ENCODE assay signal across 22 cellular contexts in genomic region chr16:30009085-30009862, GRCh38. TPM values are rescaled to one million over a fixed set of nuclear protein-coding genes. Genes with fewer than 3 reads are reported as not detected.
DNase-seq lines count a peak whose midpoint lies in the region; ATAC-seq and TF ChIP-seq lines count a peak whose summit lies in the region.
"Had no signal": no experiment of that assay in that cellular context is flagged by ENCODE, and none has a peak within 500 bp of the region (broad histone marks: within the 10 kb centered on the region; RNA-seq: fewer than 3 reads in every experiment).

No MANE protein-coding gene starts in this region.

- no peaks in the 10 kb centered on the region for H3K9me3 Mint-ChIP-seq in T-helper 2 cell treated with Interferon-gamma antibody and Interleukin-4, amounts not matched to agents 5 μg/mL and 100 μg/mL, for 36 hours
- H3K9me3 Mint-ChIP-seq in glutamatergic neuron (ENCODE audit: unreplicated experiment): peaks cover 5% of the 10 kb centered on the region
- H3K9me3 Mint-ChIP-seq: CD4-positive, CD25-positive, alpha-beta regulatory T cell had no signal

- TF ChIP-seq POLR2A in ovary (IDR thresholded peaks at IDR 0.05): no peak

- peaks cover 0 to 22% of the 10 kb centered on the region in 2 experiments; a peak in 1 of 3 replicates for H3K36me3 ChIP-seq in HEK293 (ENCODE audit: control insufficient read depth in 2 of 2, insufficient read depth in 1 of 2, low read length in 2 of 2)
- H3K36me3 ChIP-seq in ovary: no peaks in the 10 kb centered on the region
- H3K36me3 ChIP-seq: SJCRH30, upper lobe of left lung had no signal

- H3K4me1 ChIP-seq in HEK293 (ENCODE audit: control insufficient read depth, insufficient read depth, low read length) (no peaks in the 10 kb centered on the region), ovary (ENCODE audit: insufficient read depth) (peaks cover 2% of the 10 kb centered on the region)
- H3K4me1 ChIP-seq: HAP-1, SJCRH30 had no signal

- TF ChIP-seq EP300 in ovary (IDR thresholded peaks at IDR 0.05): no peak

- 62 to 63% (median 63%) methylated on average over 26 of the region's 26 CpGs for WGBS in ovary, 3 donors

- intact Hi-C loops in ovary (cut with DNase I): loop anchor here in 3 of 4 donors (5.0 to 10.0 kb wide), 5 partner anchors 84 to 204 kb away; partner anchors contain the start of genes MAZ (in 2 of the 3), CDIPT (in 1 of the 3), KCTD13 (in 1 of the 3) and PRRT2 (in 1 of the 3)

- H3K27me3 Mint-ChIP-seq in T-helper 2 cell treated with Interferon-gamma antibody and Interleukin-4, amounts not matched to agents 5 μg/mL and 100 μg/mL, for 36 hours (ENCODE audit: low read depth): peaks cover 35% of the 10 kb centered on the region
- H3K27me3 Mint-ChIP-seq in glutamatergic neuron (ENCODE audit: unreplicated experiment): peaks cover 10% of the 10 kb centered on the region

- POLR2A ChIA-PET in HEK293 (lab: Yijun Ruan, JAX): interaction anchor here (0.6 to 1.5 kb wide), 4 partner anchors 14 to 177 kb away, joined by 3 to 5 read pairs (median 3); partner anchors contain the start of genes HIRIP3 and KCTD13

- H3K27ac ChIP-seq in HEK293 (ENCODE audit: extremely low read depth, low read depth, low read length) (no peak overlapping the region), ovary (no peak overlapping the region)
- H3K27ac ChIP-seq: PC-9, SJCRH30, upper lobe of left lung had no signal

- ATAC-seq in HG02798 (IDR thresholded peaks at IDR 0.05; ENCODE audit: poor library complexity, unreplicated experiment): no peak
- ATAC-seq: sciatic nerve had no signal

- no peak for TF ChIP-seq CTCF in HEK293 (tag by site-specific recombination; IDR thresholded peaks at IDR 0.05)
- TF ChIP-seq CTCF in glutamatergic neuron (IDR thresholded peaks at IDR 0.05; ENCODE audit: partially characterized antibody, unreplicated experiment): no peak
- no peak for TF ChIP-seq CTCF in ovary (IDR thresholded peaks at IDR 0.05)

- H3K4me3 Mint-ChIP-seq in T-helper 2 cell treated with Interferon-gamma antibody and Interleukin-4, amounts not matched to agents 5 μg/mL and 100 μg/mL, for 36 hours: peak overlapping the region; percentile 24
- H3K4me3 Mint-ChIP-seq in glutamatergic neuron (ENCODE audit: unreplicated experiment): peak overlapping the region; percentile 25

- H3K36me3 Mint-ChIP-seq in T-helper 2 cell treated with Interferon-gamma antibody and Interleukin-4, amounts not matched to agents 5 μg/mL and 100 μg/mL, for 36 hours (ENCODE audit: low read depth): peaks cover 2% of the 10 kb centered on the region
- H3K36me3 Mint-ChIP-seq in glutamatergic neuron (ENCODE audit: unreplicated experiment): no peaks in the 10 kb centered on the region
- H3K36me3 Mint-ChIP-seq: CD4-positive, CD25-positive, alpha-beta regulatory T cell had no signal

- no peaks in the 10 kb centered on the region for H3K9me3 ChIP-seq in HEK293 (ENCODE audit: control insufficient read depth, insufficient read depth, low read depth, low read length)
- no peaks in the 10 kb centered on the region for H3K9me3 ChIP-seq in ovary
- H3K9me3 ChIP-seq: HAP-1, SJCRH30, upper lobe of left lung had no signal

- H3K4me3 ChIP-seq in HEK293 (ENCODE audit: low read depth, low read length) (no peak overlapping the region), ovary (no peak overlapping the region)
- H3K4me3 ChIP-seq: PC-9, SJCRH30, upper lobe of left lung had no signal

- no peak for DNase-seq in T-helper 2 cell treated with Interferon-gamma antibody and Interleukin-4, amounts not matched to agents 5 μg/mL and 100 μg/mL, for 36 hours (ENCODE audit: low spot score)
- DNase-seq in T-helper 2 cell (no peak), glutamatergic neuron (no peak), occipital lobe (lab: John Stamatoyannopoulos, UW) (peak; percentile 17), ovary (no peak), NCI-H187 treated with DMSO at 0.1 percent for 48 hours (lab: John Stamatoyannopoulos, UW) (no peak)
- DNase-seq: amygdala; CD4-positive, CD25-positive, alpha-beta regulatory T cell; kidney glomerular epithelial cell; mesendoderm; NCI-H2171 treated with DMSO at 0.1 percent for 48 hours; NCI-H774; PC-9; SJCRH30; stimulated activated naive CD4-positive, alpha-beta T cell treated with Interleukin-2 at 50 U/mL for 16 hours had no signal

- H3K27me3 ChIP-seq in ovary: no peaks in the 10 kb centered on the region

- peaks cover 4% of the 10 kb centered on the region for H3K4me1 Mint-ChIP-seq in T-helper 2 cell treated with Interferon-gamma antibody and Interleukin-4, amounts not matched to agents 5 μg/mL and 100 μg/mL, for 36 hours (ENCODE audit: low read depth)
- H3K4me1 Mint-ChIP-seq in glutamatergic neuron (ENCODE audit: low read depth, unreplicated experiment): peaks cover 4% of the 10 kb centered on the region

- CTCF ChIA-PET in HEK293 (lab: Yijun Ruan, JAX): interaction anchor here (1.4 kb wide), 1 partner anchor 23 kb away, joined by 6 read pairs; no protein-coding TSS in a partner anchor

- H3K27ac Mint-ChIP-seq in T-helper 2 cell treated with Interferon-gamma antibody and Interleukin-4, amounts not matched to agents 5 μg/mL and 100 μg/mL, for 36 hours: no peak overlapping the region
- H3K27ac Mint-ChIP-seq in glutamatergic neuron (ENCODE audit: unreplicated experiment): no peak overlapping the region

TF ChIP-seq in HEK293, 187 proteins besides CTCF, POLR2A, EP300 and RAD21:
- TF ChIP-seq ZNF175 (tag by site-specific recombination; IDR thresholded peaks at IDR 0.05) (no peak), EGR2 (tag by site-specific recombination; IDR thresholded peaks at IDR 0.05; ENCODE audit: low read depth) (peak; percentile 51; the same call in 1 of the 2 replicates)
TF ChIP-seq in HEK293: peak in this region for 1.

RNA-seq across cellular contexts. Expression of gene DOC2A, which starts 1.6 kb away (rescaled TPM):
- total RNA-seq in glutamatergic neuron (ENCODE audit: unreplicated experiment) (4.2 TPM), occipital lobe (10.5 TPM), ovary (1 to 10 TPM; 1.4 to 7.2 (median 4.7) TPM)
- 1 to 10 TPM; 1.5 to 3.2 TPM for polyA plus RNA-seq in ovary
- total RNA-seq: CD4-positive, CD25-positive, alpha-beta regulatory T cell; LHCN-M2; SJCRH30 had no signal
- polyA plus RNA-seq: CD4-positive, CD25-positive, alpha-beta regulatory T cell had no signal

RNA-seq across cellular contexts. Expression of gene INO80E, which starts 13.2 kb away (rescaled TPM):
- total RNA-seq in glutamatergic neuron (ENCODE audit: unreplicated experiment) (71.4 TPM), occipital lobe (27.8 TPM), ovary (10 to 100 TPM; 23.8 to 71.1 (median 55.5) TPM)
- polyA plus RNA-seq in ovary: 10 to 100 TPM; 38.8 to 81.6 TPM

RNA-seq across cellular contexts. Expression of gene C16orf92, which starts 13.7 kb away (rescaled TPM):
- not detected for total RNA-seq in glutamatergic neuron (ENCODE audit: unreplicated experiment)
- not detected for total RNA-seq in occipital lobe
- not detected for total RNA-seq in ovary
- polyA plus RNA-seq in ovary: not detected
- total RNA-seq: A673; CD4-positive, CD25-positive, alpha-beta regulatory T cell; LHCN-M2; PC-9; sciatic nerve; SJCRH30; upper lobe of left lung had no signal
- polyA plus RNA-seq: CD4-positive, CD25-positive, alpha-beta regulatory T cell had no signal

RNA-seq across cellular contexts. Expression of gene HIRIP3, which starts 13.9 kb away (rescaled TPM):
- total RNA-seq in glutamatergic neuron (ENCODE audit: unreplicated experiment) (12.2 TPM), occipital lobe (13.1 TPM), ovary (10 to 100 TPM; 11.8 to 22.7 (median 17.1) TPM)
- polyA plus RNA-seq in ovary: 10 to 100 TPM; 15.8 to 19.0 TPM

RNA-seq across cellular contexts. Expression of gene TLCD3B, which starts 21.8 kb away (rescaled TPM):
- 253 TPM for total RNA-seq in glutamatergic neuron (ENCODE audit: unreplicated experiment)
- total RNA-seq in occipital lobe: 12.5 TPM
- total RNA-seq in ovary: under 1 TPM in 1 of 7 donors, not detected in 6; 0.15 TPM
- not detected for polyA plus RNA-seq in ovary
- total RNA-seq: CD4-positive, CD25-positive, alpha-beta regulatory T cell; LHCN-M2; sciatic nerve had no signal
- polyA plus RNA-seq: CD4-positive, CD25-positive, alpha-beta regulatory T cell had no signal
